7 cellular contexts compared by ENCODE assay signal in genomic region chr22:39349967-39350802, GRCh38. TPM values are rescaled to one million over a fixed set of nuclear protein-coding genes. Genes with fewer than 3 reads are reported as not detected.
DNase-seq lines count a peak whose midpoint lies in the region; ATAC-seq, FAIRE-seq and TF ChIP-seq lines count a peak whose summit lies in the region.

TSS of gene SYNGR1 (plus strand) at chr22:39349991. CDS start at chr22:39350011, 20 bp downstream.

- 0 to 22% methylated on average over 4 to 27 of the region's 89 CpGs for WGBS in esophagus squamous epithelium, 2 donors

- peaks cover 0 to 16% of the 10 kb centered on the region in 2 donors for H3K27me3 Mint-ChIP-seq in T-cell

- H3F3A ChIP-seq in neural cell (ENCODE audit: insufficient read depth, low read length, poor library complexity, severe bottlenecking) = no peaks in the 10 kb centered on the region

- peak within 1 kb of the TSS; percentile 82 to 96 (median 90) for H3K27ac ChIP-seq in esophagus squamous epithelium
- peak within 1 kb of the TSS; percentile 61 for H3K27ac ChIP-seq in neural cell (ENCODE audit: low read length)

- TF ChIP-seq EP300 in neural cell (conservative IDR thresholded peaks at IDR 0.05; ENCODE audit: poor library complexity, severe bottlenecking) = no peak

- H3K4me2 ChIP-seq in neural cell (ENCODE audit: low read length) = peak within 1 kb of the TSS; percentile 91

- H3K36me3 ChIP-seq in esophagus squamous epithelium = no peaks in the 10 kb centered on the region
- no peaks in the 10 kb centered on the region for H3K36me3 ChIP-seq in neural cell (ENCODE audit: insufficient read depth, low read length)

- no peak for DNase-seq in H54 (ENCODE audit: insufficient read length, low spot score)
- peak in 5 of 34 experiments; percentile 3 to 17 (median 8) for DNase-seq in T-cell
- DNase-seq in esophagus squamous epithelium (lab: John Stamatoyannopoulos, UW) = no peak
- DNase-seq in NCI-H1105 treated with DMSO at 0.1 percent for 48 hours (lab: John Stamatoyannopoulos, UW) = no peak
- no peak for DNase-seq in DMS153 (lab: John Stamatoyannopoulos, UW)
- no peak for DNase-seq in SW 1271 (lab: John Stamatoyannopoulos, UW)

- H3K4me3 ChIP-seq in esophagus squamous epithelium = peak within 1 kb of the TSS; percentile 60 to 87 (median 84)
- H3K4me3 ChIP-seq in neural cell (ENCODE audit: low read length) = peak within 1 kb of the TSS; percentile 96

- H3K9ac ChIP-seq in neural cell (ENCODE audit: low read length) = peak within 1 kb of the TSS; percentile 93

- H3K9me3 ChIP-seq in esophagus squamous epithelium = no peaks in the 10 kb centered on the region
- no peaks in the 10 kb centered on the region for H3K9me3 ChIP-seq in neural cell (ENCODE audit: low read length)

- CTCF ChIA-PET in T-cell (lab: Charles Lee) = interaction anchor here in 1 of 2 donors (1.2 kb wide), 1 partner anchor 179 kb away, joined by 4 read pairs; no protein-coding TSS in a partner anchor

- no peaks in the 10 kb centered on the region for H3K9me2 ChIP-seq in neural cell (ENCODE audit: insufficient read depth, low read length)

- TF ChIP-seq POLR2A in H54 (IDR thresholded peaks at IDR 0.05; ENCODE audit: low read depth, low read length) (peak; percentile 33; the same call in 1 of the 2 replicates), esophagus squamous epithelium (IDR thresholded peaks at IDR 0.05) (peak in 1 of 4 donors; percentile 21)

- H3K27me3 ChIP-seq in esophagus squamous epithelium (no peaks in the 10 kb centered on the region), neural cell (ENCODE audit: insufficient read depth, low read depth, low read length) (no peaks in the 10 kb centered on the region)

- peak within 1 kb of the TSS; percentile 20 to 69 for H3K27ac Mint-ChIP-seq in T-cell

- peak within 1 kb of the TSS; percentile 91 for H2AFZ ChIP-seq in neural cell (ENCODE audit: low read depth, low read length)

- TF ChIP-seq CTCF in esophagus squamous epithelium (IDR thresholded peaks at IDR 0.05) = no peak
- no peak for TF ChIP-seq CTCF in neural cell (IDR thresholded peaks at IDR 0.05; ENCODE audit: poor library complexity, severe bottlenecking)

- FAIRE-seq in H54 (lab: Jason Lieb, UNC) = no peak

- H3K4me3 Mint-ChIP-seq in T-cell = peak within 1 kb of the TSS; percentile 73 to 87 (median 83)

- H4K20me1 ChIP-seq in neural cell (ENCODE audit: insufficient read depth) = no peaks in the 10 kb centered on the region

- POLR2A ChIA-PET in T-cell (lab: Charles Lee) = no interaction called here

- H3K36me3 Mint-ChIP-seq in T-cell = no peaks in the 10 kb centered on the region

- peak; percentile 19 to 43 (median 26) for ATAC-seq in T-cell (replicated peaks in 1 of 4)

- intact Hi-C loops in esophagus squamous epithelium (cut with DNase I) = loop anchor here (10.0 kb wide), 1 partner anchor 165 kb away; no protein-coding TSS in a partner anchor

- no peak for TF ChIP-seq RAD21 in neural cell (conservative IDR thresholded peaks at IDR 0.05)

- H3K9me3 Mint-ChIP-seq in T-cell = no peaks in the 10 kb centered on the region

- peaks cover 14% of the 10 kb centered on the region for H3K79me2 ChIP-seq in neural cell (replicated peaks; ENCODE audit: insufficient read depth, low read length)

- H3K4me1 Mint-ChIP-seq in T-cell = peaks cover 9 to 22% (median 10%) of the 10 kb centered on the region in 3 donors

- peaks cover 21 to 64% (median 29%) of the 10 kb centered on the region in 3 donors for H3K4me1 ChIP-seq in esophagus squamous epithelium

TF ChIP-seq in neural cell, 6 proteins besides CTCF, POLR2A, EP300 and RAD21:
- TF ChIP-seq MXI1 (conservative IDR thresholded peaks at IDR 0.05; ENCODE audit: poor library complexity, severe bottlenecking) (peak; percentile 53), EZH2 (IDR thresholded peaks at IDR 0.05; ENCODE audit: borderline replicate concordance, insufficient read depth, low read length, poor library complexity, severe bottlenecking) (no peak), TAF1 (IDR thresholded peaks at IDR 0.05; ENCODE audit: low read depth) (no peak), SMC3 (conservative IDR thresholded peaks at IDR 0.05; ENCODE audit: poor library complexity) (peak; percentile 19), POLR2AphosphoS5 (IDR thresholded peaks at IDR 0.05) (peak; percentile 86)
- TF ChIP-seq, protein P1, sequence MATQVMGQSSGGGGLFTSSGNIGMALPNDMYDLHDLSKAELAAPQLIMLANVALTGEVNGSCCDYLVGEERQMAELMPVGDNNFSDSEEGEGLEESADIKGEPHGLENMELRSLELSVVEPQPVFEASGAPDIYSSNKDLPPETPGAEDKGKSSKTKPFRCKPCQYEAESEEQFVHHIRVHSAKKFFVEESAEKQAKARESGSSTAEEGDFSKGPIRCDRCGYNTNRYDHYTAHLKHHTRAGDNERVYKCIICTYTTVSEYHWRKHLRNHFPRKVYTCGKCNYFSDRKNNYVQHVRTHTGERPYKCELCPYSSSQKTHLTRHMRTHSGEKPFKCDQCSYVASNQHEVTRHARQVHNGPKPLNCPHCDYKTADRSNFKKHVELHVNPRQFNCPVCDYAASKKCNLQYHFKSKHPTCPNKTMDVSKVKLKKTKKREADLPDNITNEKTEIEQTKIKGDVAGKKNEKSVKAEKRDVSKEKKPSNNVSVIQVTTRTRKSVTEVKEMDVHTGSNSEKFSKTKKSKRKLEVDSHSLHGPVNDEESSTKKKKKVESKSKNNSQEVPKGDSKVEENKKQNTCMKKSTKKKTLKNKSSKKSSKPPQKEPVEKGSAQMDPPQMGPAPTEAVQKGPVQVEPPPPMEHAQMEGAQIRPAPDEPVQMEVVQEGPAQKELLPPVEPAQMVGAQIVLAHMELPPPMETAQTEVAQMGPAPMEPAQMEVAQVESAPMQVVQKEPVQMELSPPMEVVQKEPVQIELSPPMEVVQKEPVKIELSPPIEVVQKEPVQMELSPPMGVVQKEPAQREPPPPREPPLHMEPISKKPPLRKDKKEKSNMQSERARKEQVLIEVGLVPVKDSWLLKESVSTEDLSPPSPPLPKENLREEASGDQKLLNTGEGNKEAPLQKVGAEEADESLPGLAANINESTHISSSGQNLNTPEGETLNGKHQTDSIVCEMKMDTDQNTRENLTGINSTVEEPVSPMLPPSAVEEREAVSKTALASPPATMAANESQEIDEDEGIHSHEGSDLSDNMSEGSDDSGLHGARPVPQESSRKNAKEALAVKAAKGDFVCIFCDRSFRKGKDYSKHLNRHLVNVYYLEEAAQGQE (IDR thresholded peaks at IDR 0.05; ENCODE audit: borderline replicate concordance) = peak; percentile 39

RNA-seq across cellular contexts. Expression of gene SYNGR1, which starts in this region (rescaled TPM):
- 1 to 10 TPM; 1.1 to 4.3 (median 2.7) TPM for total RNA-seq in T-cell
- 10 to 100 TPM; 13.3 to 35.5 (median 21.5) TPM for total RNA-seq in esophagus squamous epithelium
- polyA plus RNA-seq in neural cell = 68.4 and 85.4 TPM in 2 replicates
- polyA minus RNA-seq in neural cell = 88.6 and 92.4 TPM in 2 replicates
